In genomic region chr9:128415222-128415621, GRCh38 we compare ENCODE assay signal across 17 cellular contexts. TPM values are rescaled to one million over a fixed set of nuclear protein-coding genes. Genes with fewer than 3 reads are reported as not detected.
DNase-seq lines count a peak whose midpoint lies in the region; ATAC-seq and TF ChIP-seq lines count a peak whose summit lies in the region.
"Had no signal": no experiment of that assay in that cellular context is flagged by ENCODE, and none has a peak within 500 bp of the region (broad histone marks: within the 10 kb centered on the region; RNA-seq: fewer than 3 reads in every experiment).

No MANE protein-coding gene starts in this region.

- H3K9me2 ChIP-seq in PC-9 (ENCODE audit: insufficient read depth): no peaks in the 10 kb centered on the region

- no peak overlapping the region for H3K4me3 ChIP-seq in PC-9
- H3K4me3 ChIP-seq in dorsolateral prefrontal cortex: peak overlapping the region in 7 of 59 donors; percentile 12 to 63 (median 27)
- no peak overlapping the region for H3K4me3 ChIP-seq in mucosa of descending colon
- H3K4me3 ChIP-seq: GM12878, GM23248, SJSA1 had no signal

- H3K4me2 ChIP-seq in PC-9: 0 out of 2 replicates have a peak overlapping the region, but pooled peaks have one; percentile 67

- H2AFZ ChIP-seq in PC-9: no peak overlapping the region
- H2AFZ ChIP-seq: GM23248 had no signal

- peak; percentile 73 for ATAC-seq in mucosa of descending colon
- ATAC-seq: GM12878 had no signal

- H3F3A ChIP-seq in PC-9 (ENCODE audit: insufficient read depth, low read depth): peaks cover 5% of the 10 kb centered on the region

- POLR2A ChIA-PET in PC-9 (lab: Charles Lee; ENCODE audit: unreplicated experiment): interaction anchor here (0.6 to 0.7 kb wide), 4 partner anchors 59 to 333 kb away, joined by 6 to 25 read pairs (median 10); partner anchors contain the start of genes GOLGA2 and SWI5

- no peaks in the 10 kb centered on the region for H4K20me1 ChIP-seq in PC-9 (ENCODE audit: insufficient read depth)

- H3K36me3 ChIP-seq in PC-9 (ENCODE audit: low read depth) (no peaks in the 10 kb centered on the region), mucosa of descending colon (ENCODE audit: low read depth) (no peaks in the 10 kb centered on the region)
- H3K36me3 ChIP-seq: SJSA1 had no signal

- no peaks in the 10 kb centered on the region for H3K27me3 ChIP-seq in PC-9 (ENCODE audit: insufficient read depth, low read depth)
- H3K27me3 ChIP-seq in dorsolateral prefrontal cortex: peaks cover 0 to 3% (median 0%) of the 10 kb centered on the region in 45 donors
- H3K27me3 ChIP-seq: SJSA1 had no signal

- H3K27ac ChIP-seq in PC-9 (no peak overlapping the region), dorsolateral prefrontal cortex (peak overlapping the region in 57 of 59 donors; percentile 13 to 100 (median 95)), temporal lobe (ENCODE audit: low read depth, low read length) (peak overlapping the region; percentile 65)
- H3K27ac ChIP-seq: GM23248, SJSA1 had no signal

- TSS peak; percentile 70 for BruUV-seq in PC-9 (replicated peaks; lab: Mats Ljungman, UMichigan)

- intact Hi-C loops in PC-9 (cut with micrococcal nuclease; ENCODE audit: unreplicated experiment): no loop called here
- intact Hi-C loops in dorsolateral prefrontal cortex (cut with DNase I): no loop called here
- intact Hi-C loops in mucosa of descending colon (cut with DNase I, micrococcal nuclease): no loop called here

- DNase-seq in PC-9 (no peak), dorsolateral prefrontal cortex (no peak), mucosa of descending colon (peak in 1 of 3 donors; percentile 12), HuH-7 (ENCODE audit: low spot score) (no peak), cortex of kidney (lab: John Stamatoyannopoulos, UW) (no peak), NAMALWA (ENCODE audit: low spot score) (no peak)
- DNase-seq: CD4-positive, CD25-positive, alpha-beta regulatory T cell; DND-41; GM23248; KG1; NCI-H1092; NCI-H2081 treated with DMSO at 0.1 percent for 48 hours; NCI-H510A; NCI-H774 had no signal

- no peaks in the 10 kb centered on the region for H3K9me3 ChIP-seq in PC-9 (ENCODE audit: insufficient read depth, low read depth)
- no peaks in the 10 kb centered on the region for H3K9me3 ChIP-seq in mucosa of descending colon
- H3K9me3 ChIP-seq: SJSA1 had no signal

- no peaks in the 10 kb centered on the region for H3K79me2 ChIP-seq in PC-9 (ENCODE audit: low read depth)

- TF ChIP-seq CTCF in PC-9 (conservative IDR thresholded peaks at IDR 0.05) (no peak), dorsolateral prefrontal cortex (IDR thresholded peaks at IDR 0.05 in 54 of 56, conservative IDR thresholded peaks at IDR 0.05 in 2 of 56; ENCODE audit: low read depth in 1 of 56, partially characterized antibody in 56 of 56) (no peak), mucosa of descending colon (IDR thresholded peaks at IDR 0.05) (no peak)

- CTCF ChIA-PET in PC-9 (lab: Charles Lee): no interaction called here

- H3K4me1 ChIP-seq in PC-9 (replicated peaks; ENCODE audit: insufficient read depth) (peaks cover 15% of the 10 kb centered on the region), mucosa of descending colon (ENCODE audit: low read depth) (peaks cover 14% of the 10 kb centered on the region)

RNA-seq across cellular contexts. Expression of gene CERCAM, which starts 5.4 kb away (rescaled TPM):
- total RNA-seq in PC-9 (2021): 87.2 and 111 TPM in 2 replicates
- 1,000 to 10,000 TPM in 1 of 120 experiments, 100 to 1,000 TPM in 110, 10 to 100 TPM in 9; 33.1 to 1,222 (median 302) TPM for total RNA-seq in dorsolateral prefrontal cortex
- 10 to 100 TPM in 2 of 3 donors, 1 to 10 TPM in 1; 4.1 to 20.9 (median 11.5) TPM for total RNA-seq in mucosa of descending colon
- 16.0 TPM for total RNA-seq in temporal lobe

RNA-seq across cellular contexts. Expression of gene ODF2, which starts 40.6 kb away (rescaled TPM):
- total RNA-seq in PC-9 (2021): 49.4 and 58.2 TPM in 2 replicates
- 10 to 100 TPM; 20.1 to 43.4 (median 28.1) TPM for total RNA-seq in dorsolateral prefrontal cortex
- total RNA-seq in mucosa of descending colon: 10 to 100 TPM; 17.1 to 26.1 (median 19.4) TPM
- 13.3 TPM for total RNA-seq in temporal lobe

RNA-seq across cellular contexts. Expression of gene URM1, which starts 44.0 kb away (rescaled TPM):
- total RNA-seq in PC-9 (2021) (98.1 and 101 TPM in 2 replicates), dorsolateral prefrontal cortex (10 to 100 TPM; 36.9 to 64.9 (median 48.8) TPM), mucosa of descending colon (10 to 100 TPM; 49.3 to 57.9 (median 51.8) TPM), temporal lobe (15.2 TPM)
